Comparison of ENCODE assay signal across 10 cellular contexts in genomic region chr2:60796573-60797509, GRCh38. TPM values are rescaled to one million over a fixed set of nuclear protein-coding genes. Genes with fewer than 3 reads are reported as not detected.
A peak's percentile ranks its signal among the peaks of the same experiment; 100 is the strongest.
DNase-seq lines count a peak whose midpoint lies in the region; ATAC-seq, FAIRE-seq and TF ChIP-seq lines count a peak whose summit lies in the region.
"Had no signal": no experiment of that assay in that cellular context is flagged by ENCODE, and none has a peak within 500 bp of the region (broad histone marks: within the 10 kb centered on the region; RNA-seq: fewer than 3 reads in every experiment).

No MANE protein-coding gene starts in this region.

- DNase-seq in GM12892 (ENCODE audit: insufficient read length) (no peak), mesenchymal stem cell (no peak), NCI-H2196 treated with DMSO at 0.1 percent for 48 hours (lab: John Stamatoyannopoulos, UW; ENCODE audit: unreplicated experiment) (no peak)
- DNase-seq in activated CD4-positive, alpha-beta memory T cell treated with anti-CD3 and anti-CD28 coated beads, Interleukin-2, amount 10 ng/mL, durations not matched to agents 7 days and 5 days = no peak
- DNase-seq: amygdala, mammary epithelial cell had no signal

- peak overlapping the region; percentile 34 for H3K9ac ChIP-seq in mesenchymal stem cell (ENCODE audit: low read length)

- H3K9me3 Mint-ChIP-seq in activated CD4-positive, alpha-beta memory T cell treated with anti-CD3 and anti-CD28 coated beads, Interleukin-2, amount 10 ng/mL, durations not matched to agents 7 days and 5 days = no peaks in the 10 kb centered on the region

- FAIRE-seq in GM12892 (lab: Jason Lieb, UNC) = peak; percentile 70

- no peak overlapping the region for H4K91ac ChIP-seq in mesenchymal stem cell (ENCODE audit: low read length)

- no peak overlapping the region for H3K4me3 Mint-ChIP-seq in activated CD4-positive, alpha-beta memory T cell treated with anti-CD3 and anti-CD28 coated beads, Interleukin-2, amount 10 ng/mL, durations not matched to agents 7 days and 5 days

- 90% methylated on average over 5 of the region's 6 CpGs for WGBS in mesenchymal stem cell

- no peak overlapping the region for H3K4ac ChIP-seq in mesenchymal stem cell (ENCODE audit: low read depth in 1 of 2, low read length in 2 of 2)

- no peak overlapping the region for H2AFZ ChIP-seq in mesenchymal stem cell (ENCODE audit: low read depth, low read length)

- ATAC-seq in HG03097 (IDR thresholded peaks at IDR 0.05; ENCODE audit: low FRiP score, unreplicated experiment) = peak; percentile 53
- no peak for ATAC-seq in GM19395 (IDR thresholded peaks at IDR 0.05; ENCODE audit: unreplicated experiment)
- ATAC-seq in GM21367 (IDR thresholded peaks at IDR 0.05; ENCODE audit: unreplicated experiment) = no peak
- no peak for ATAC-seq in HG03280 (IDR thresholded peaks at IDR 0.05; ENCODE audit: unreplicated experiment)

- no peaks in the 10 kb centered on the region for H3K4me1 ChIP-seq in mesenchymal stem cell (ENCODE audit: control insufficient read depth, insufficient read depth, low read depth, low read length)

- H3K27ac ChIP-seq in mesenchymal stem cell (ENCODE audit: low read length, poor library complexity, severe bottlenecking) = no peak overlapping the region

- H3K4me1 Mint-ChIP-seq in activated CD4-positive, alpha-beta memory T cell treated with anti-CD3 and anti-CD28 coated beads, Interleukin-2, amount 10 ng/mL, durations not matched to agents 7 days and 5 days = peaks cover 15% of the 10 kb centered on the region

- no peak overlapping the region for H2BK12ac ChIP-seq in mesenchymal stem cell (ENCODE audit: low read length in 2 of 2)

- peaks cover 22 to 78% of the 10 kb centered on the region in 2 experiments for H3K36me3 ChIP-seq in mesenchymal stem cell (ENCODE audit: control insufficient read depth in 1 of 2, insufficient read depth in 2 of 2, low read depth in 1 of 2, low read length in 2 of 2)

- POLR2A ChIA-PET in activated CD4-positive, alpha-beta memory T cell treated with anti-CD3 and anti-CD28 coated beads, Interleukin-2, amount 10 ng/mL, durations not matched to agents 7 days and 5 days (lab: Charles Lee) = interaction anchor here (1.3 kb wide), 1 partner anchor 85 kb away, joined by 5 read pairs; the partner anchor contains the start of gene REL

- no peak overlapping the region for H3K18ac ChIP-seq in mesenchymal stem cell (ENCODE audit: low read depth in 1 of 2, low read length in 2 of 2)

- no peaks in the 10 kb centered on the region for H3K27me3 Mint-ChIP-seq in activated CD4-positive, alpha-beta memory T cell treated with anti-CD3 and anti-CD28 coated beads, Interleukin-2, amount 10 ng/mL, durations not matched to agents 7 days and 5 days

- H3K9me3 ChIP-seq in mesenchymal stem cell (ENCODE audit: control insufficient read depth, low read length) = no peaks in the 10 kb centered on the region

- no peak for TF ChIP-seq POLR2A in GM12892 (IDR thresholded peaks at IDR 0.05; ENCODE audit: low read depth, low read length)

- no peak overlapping the region for H3K4me3 ChIP-seq in mesenchymal stem cell (ENCODE audit: insufficient read depth in 1 of 2, low read depth in 1 of 2, low read length in 2 of 2)

- H3K4me2 ChIP-seq in mesenchymal stem cell (ENCODE audit: low read length, poor library complexity, severe bottlenecking) = no peak overlapping the region

- no peak overlapping the region for H2BK5ac ChIP-seq in mesenchymal stem cell (ENCODE audit: low read depth, low read length, poor library complexity, severe bottlenecking)

- no peak overlapping the region for H3K14ac ChIP-seq in mesenchymal stem cell (ENCODE audit: low read length in 2 of 2)

- H3K36me3 Mint-ChIP-seq in activated CD4-positive, alpha-beta memory T cell treated with anti-CD3 and anti-CD28 coated beads, Interleukin-2, amount 10 ng/mL, durations not matched to agents 7 days and 5 days (ENCODE audit: low read depth) = peaks cover 44% of the 10 kb centered on the region

- H3K23ac ChIP-seq in mesenchymal stem cell (ENCODE audit: low read length in 2 of 2) = no peak overlapping the region

- H3K27ac Mint-ChIP-seq in activated CD4-positive, alpha-beta memory T cell treated with anti-CD3 and anti-CD28 coated beads, Interleukin-2, amount 10 ng/mL, durations not matched to agents 7 days and 5 days = peak overlapping the region; percentile 30

- H2AK5ac ChIP-seq in mesenchymal stem cell (ENCODE audit: low read length, severe bottlenecking) = no peak overlapping the region

- peaks cover 3% of the 10 kb centered on the region for H3K79me1 ChIP-seq in mesenchymal stem cell (replicated peaks; ENCODE audit: low read length, poor library complexity, severe bottlenecking)

- H4K8ac ChIP-seq in mesenchymal stem cell (ENCODE audit: low read length) = no peak overlapping the region

- H3K27me3 ChIP-seq in mesenchymal stem cell (ENCODE audit: control insufficient read depth in 1 of 2, insufficient read depth in 1 of 2, low read length in 2 of 2) = no peaks in the 10 kb centered on the region

- CTCF ChIA-PET in activated CD4-positive, alpha-beta memory T cell treated with anti-CD3 and anti-CD28 coated beads, Interleukin-2, amount 10 ng/mL, durations not matched to agents 7 days and 5 days (lab: Charles Lee) = interaction anchor here (0.6 to 3.1 kb wide), 5 partner anchors 90 to 747 kb away, joined by 3 to 16 read pairs (median 3); partner anchors contain the start of genes PEX13 and PUS10

- no peak overlapping the region for H2BK120ac ChIP-seq in mesenchymal stem cell (ENCODE audit: low read depth, low read length)

- no peak overlapping the region for H2BK15ac ChIP-seq in mesenchymal stem cell (ENCODE audit: low read depth, poor library complexity, severe bottlenecking)

RNA-seq across cellular contexts. Expression of gene PAPOLG, which starts 40.8 kb away (rescaled TPM):
- 7.0 TPM for polyA plus RNA-seq in GM12892 (2012; ENCODE audit: missing spikeins)
- 10 to 100 TPM; 21.1 to 23.6 TPM for total RNA-seq in activated CD4-positive, alpha-beta memory T cell treated with anti-CD3 and anti-CD28 coated beads, Interleukin-2, amount 10 ng/mL, durations not matched to agents 7 days and 5 days
- polyA plus RNA-seq in mesenchymal stem cell (2013, experiment 1 of 2) = 5.6 TPM
- 5.3 TPM for polyA plus RNA-seq in mesenchymal stem cell (2013, experiment 2 of 2)
